Comparison of ENCODE assay signal across 9 cellular contexts in the genomic region with DNA sequence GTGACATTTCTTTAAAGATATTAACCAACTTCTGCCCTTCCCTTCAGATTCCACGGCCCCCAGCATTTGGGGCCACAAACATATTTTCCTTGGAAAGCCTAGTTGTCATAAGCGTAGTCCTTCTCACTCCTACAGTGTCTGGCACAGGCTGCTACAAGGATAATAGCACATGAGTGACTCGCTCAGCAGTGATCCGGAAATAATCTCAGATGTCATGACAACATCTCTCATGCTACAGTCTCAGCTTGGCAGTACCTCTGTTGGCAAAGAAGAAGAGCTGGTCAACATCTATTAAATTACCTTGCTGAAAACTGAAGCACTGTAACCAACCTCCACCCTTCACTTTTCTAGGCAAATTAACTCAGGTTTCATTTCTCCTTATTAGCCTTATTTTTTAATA.
DNase-seq lines count a peak whose midpoint lies in the region; TF ChIP-seq lines count a peak whose summit lies in the region.
"Had no signal": no experiment of that assay in that cellular context is flagged by ENCODE, and none has a peak within 500 bp of the region (broad histone marks: within the 10 kb centered on the region; RNA-seq: fewer than 3 reads in every experiment).

No MANE protein-coding gene starts in this region.

- TF ChIP-seq CTCF in epithelial cell of esophagus (IDR thresholded peaks at IDR 0.05; ENCODE audit: insufficient read depth, low read depth, low read length, missing control alignments): no peak
- no peak for TF ChIP-seq CTCF in GM10266 (IDR thresholded peaks at IDR 0.05; ENCODE audit: control insufficient read depth, insufficient read depth, low read depth, missing control alignments)

- DNase-seq in HCEC 1CT (peak; percentile 58), NCI-H446 (lab: John Stamatoyannopoulos, UW) (peak; percentile 63 to 86), epithelial cell of esophagus (ENCODE audit: low read depth) (peak; percentile 69), retina (peak; percentile 80), DMS79 (lab: John Stamatoyannopoulos, UW) (no peak), NCI-H1694 (lab: John Stamatoyannopoulos, UW) (no peak), GM10266 (ENCODE audit: extremely low spot score) (no peak)
- DNase-seq: DND-41 had no signal

- no peak overlapping the region for H3K4me3 ChIP-seq in epithelial cell of esophagus (ENCODE audit: low read length)
- H3K4me3 ChIP-seq: tibial nerve had no signal

Comparison
In these comparisons a context has a peak if more than half of its experiments do, and no peak if none do; other contexts are left out.
1. DNase-seq: peak in HCEC 1CT (single experiment), NCI-H446 (2 of 2), epithelial cell of esophagus (single experiment) and retina (single experiment); none in DMS79 (single experiment), NCI-H1694 (single experiment) and GM10266 (single experiment).